8 cellular contexts compared by ENCODE assay signal in genomic region chr4:147160908-147161513, GRCh38.
A peak's percentile ranks its signal among the peaks of the same experiment; 100 is the strongest.
DNase-seq lines count a peak whose midpoint lies in the region; ATAC-seq, FAIRE-seq and TF ChIP-seq lines count a peak whose summit lies in the region.

No MANE protein-coding gene starts in this region.

- H2AFZ ChIP-seq in DND-41 (ENCODE audit: low read depth, low read length) (no peak overlapping the region), HepG2 (ENCODE audit: low read length) (no peak overlapping the region)

- H4K20me1 ChIP-seq in DND-41 (ENCODE audit: insufficient read depth, low read length) (no peaks in the 10 kb centered on the region), HepG2 (ENCODE audit: insufficient read depth, low read length) (no peaks in the 10 kb centered on the region)

- in situ Hi-C loops in HepG2 (cut with HindIII; ENCODE audit: extremely low pct_ligation_motif_present, low pct_unique_long_range_greater_than_20kb) = loop anchor here (25.0 kb wide), 1 partner anchor 701 kb away; no protein-coding TSS in a partner anchor

- H3K27ac ChIP-seq in DND-41 (ENCODE audit: low read length) (no peak overlapping the region), HepG2 (ENCODE audit: extremely low read length, insufficient read depth, low read length) (no peak overlapping the region)

- peak; percentile 76 for TF ChIP-seq CTCF in DND-41 (IDR thresholded peaks at IDR 0.05; ENCODE audit: borderline replicate concordance, extremely low read depth, low read length, poor library complexity, severe bottlenecking)
- peak; percentile 91 for TF ChIP-seq CTCF in chondrocyte (IDR thresholded peaks at IDR 0.05)
- TF ChIP-seq CTCF in HepG2 (CRISPR knock-in tag; IDR thresholded peaks at IDR 0.05) = peak; percentile 69

- no peaks in the 10 kb centered on the region for H3K9me3 Mint-ChIP-seq in chondrocyte (ENCODE audit: low read depth)

- TF ChIP-seq POLR2A in HepG2 (IDR thresholded peaks at IDR 0.05; ENCODE audit: insufficient read depth in 1 of 2, low read depth in 2 of 2, low read length in 2 of 2) = no peak

- peaks cover 52% of the 10 kb centered on the region for H3K4me1 Mint-ChIP-seq in chondrocyte (ENCODE audit: low read depth)

- peak; percentile 29; the same call in 1 of the 2 replicates for TF ChIP-seq RAD21 in HepG2 (CRISPR knock-in tag; IDR thresholded peaks at IDR 0.05)

- no peak overlapping the region for H3K4me3 ChIP-seq in DND-41 (ENCODE audit: low read depth in 1 of 2, low read length in 2 of 2)
- H3K4me3 ChIP-seq in HepG2 (replicated peaks in 1 of 3; ENCODE audit: insufficient read depth in 1 of 3, low read depth in 2 of 3, low read length in 3 of 3) = no peak overlapping the region

- H3K4me3 Mint-ChIP-seq in chondrocyte (ENCODE audit: unreplicated experiment) = no peak overlapping the region

- ATAC-seq in DND-41 (ENCODE audit: insufficient read depth, low read depth) = peak; percentile 72
- ATAC-seq in GM19023 (IDR thresholded peaks at IDR 0.05; ENCODE audit: unreplicated experiment) = peak; percentile 82
- peak; percentile 88 for ATAC-seq in HG03039 (IDR thresholded peaks at IDR 0.05; ENCODE audit: unreplicated experiment)
- ATAC-seq in HepG2 = peak; percentile 79

- CTCF ChIA-PET in HepG2 (lab: Yijun Ruan, JAX; ENCODE audit: low intra/inter-chr PET ratio, low total read pairs) = interaction anchor here (0.9 to 2.3 kb wide), 2 partner anchors 429 to 706 kb away, joined by 5 to 21 read pairs; no protein-coding TSS in a partner anchor

- H3K9ac ChIP-seq in DND-41 (ENCODE audit: low read depth, low read length) (no peak overlapping the region), HepG2 (ENCODE audit: insufficient read depth, low read depth, low read length) (no peak overlapping the region)

- no peaks in the 10 kb centered on the region for H3K36me3 ChIP-seq in DND-41 (ENCODE audit: insufficient read depth, low read length)
- no peaks in the 10 kb centered on the region for H3K36me3 ChIP-seq in HepG2 (replicated peaks in 1 of 2; ENCODE audit: control insufficient read depth in 1 of 2, insufficient read depth in 2 of 2, low read length in 2 of 2)

- no peak overlapping the region for H3K4me2 ChIP-seq in DND-41 (ENCODE audit: insufficient read depth, low read length)
- H3K4me2 ChIP-seq in HepG2 (ENCODE audit: low read depth, low read length) = no peak overlapping the region

- H3K4me1 ChIP-seq in DND-41 (ENCODE audit: insufficient read depth, low read length) (no peaks in the 10 kb centered on the region), HepG2 (ENCODE audit: insufficient read depth, low read length) (peaks cover 7% of the 10 kb centered on the region)

- BruUV-seq in HepG2 (replicated peaks; lab: Mats Ljungman, UMichigan) = no TSS peak

- WGBS in HepG2 (ENCODE audit: low lambda C conversion rate) = 15% methylated on average over 3 of the region's 3 CpGs

- no peaks in the 10 kb centered on the region for H3K79me2 ChIP-seq in DND-41 (ENCODE audit: insufficient read depth, low read length)
- no peaks in the 10 kb centered on the region for H3K79me2 ChIP-seq in HepG2 (ENCODE audit: insufficient read depth, low read length)

- no peaks in the 10 kb centered on the region for H3K36me3 Mint-ChIP-seq in chondrocyte (ENCODE audit: low read depth)

- peak; percentile 72 for FAIRE-seq in HepG2 (lab: Jason Lieb, UNC)

- POLR2A ChIA-PET in HepG2 (lab: Yijun Ruan, JAX) = no interaction called here

- intact Hi-C loops in HepG2 (cut with micrococcal nuclease; ENCODE audit: unreplicated experiment) = loop anchor here (1.0 kb wide), 1 partner anchor 429 kb away; no protein-coding TSS in a partner anchor

- no peaks in the 10 kb centered on the region for H3K27me3 Mint-ChIP-seq in chondrocyte (ENCODE audit: low read depth)

- peak overlapping the region; percentile 77 for H3K27ac Mint-ChIP-seq in chondrocyte (ENCODE audit: unreplicated experiment)

- H3K27me3 ChIP-seq in DND-41 (ENCODE audit: insufficient read depth, low read length, poor library complexity) = peaks cover 2% of the 10 kb centered on the region
- H3K27me3 ChIP-seq in HepG2 (ENCODE audit: control insufficient read depth in 1 of 2, insufficient read depth in 2 of 2, low read length in 2 of 2) = peaks cover 0 to 3% of the 10 kb centered on the region in 2 experiments; a peak in 2 of 5 replicates

- peak; percentile 18 for DNase-seq in DND-41
- DNase-seq in NCI-H510A (lab: John Stamatoyannopoulos, UW) = peak; percentile 12
- DNase-seq in chondrocyte (ENCODE audit: low spot score) = no peak
- peak; percentile 24 for DNase-seq in HepG2 (ENCODE audit: low spot score)
- DNase-seq in DMS79 (lab: John Stamatoyannopoulos, UW) = no peak
- DNase-seq in stimulated activated CD4-positive, alpha-beta T cell treated with anti-CD3 and anti-CD28 coated beads, Interleukin-15, amount 100 ng/mL, for 24 hours = no peak

- no peaks in the 10 kb centered on the region for H3K9me3 ChIP-seq in DND-41 (ENCODE audit: insufficient read depth, low read length, severe bottlenecking)
- no peaks in the 10 kb centered on the region for H3K9me3 ChIP-seq in HepG2 (ENCODE audit: low read length)

- TF ChIP-seq EP300 in HepG2 (IDR thresholded peaks at IDR 0.05; ENCODE audit: low read depth in 2 of 2, low read length in 2 of 2) = no peak
- TF ChIP-seq EP300 in HepG2 (CRISPR knock-in tag; IDR thresholded peaks at IDR 0.05; ENCODE audit: borderline replicate concordance) = no peak

TF ChIP-seq in HepG2, 621 proteins besides CTCF, POLR2A, EP300 and RAD21:
- TF ChIP-seq EHMT2 (IDR thresholded peaks at IDR 0.05; ENCODE audit: borderline replicate concordance, low read depth, low read length) (no peak), SMC3 (IDR thresholded peaks at IDR 0.05; ENCODE audit: low read length) (peak; percentile 78), STAG1 (CRISPR knock-in tag; IDR thresholded peaks at IDR 0.05) (peak; percentile 48)

Comparison
In these comparisons a context has a peak if more than half of its experiments do, and no peak if none do; other contexts are left out.
1. DNase-seq: peak in DND-41 (single experiment), NCI-H510A (single experiment) and HepG2 (single experiment); none in chondrocyte (single experiment), DMS79 (single experiment) and stimulated activated CD4-positive, alpha-beta T cell treated with anti-CD3 and anti-CD28 coated beads, Interleukin-15, amount 100 ng/mL, for 24 hours (single experiment).
2. Peak in every context shown above with its lines, with median percentiles within 50 percentile points of each other: ATAC-seq and CTCF ChIP-seq.